Comparison of ENCODE assay signal across 9 cellular contexts in genomic region chr1:206739411-206740076, GRCh38. TPM values are rescaled to one million over a fixed set of nuclear protein-coding genes. Genes with fewer than 3 reads are reported as not detected.
DNase-seq lines count a peak whose midpoint lies in the region; ATAC-seq and TF ChIP-seq lines count a peak whose summit lies in the region.
"Had no signal": no experiment of that assay in that cellular context is flagged by ENCODE, and none has a peak within 500 bp of the region (broad histone marks: within the 10 kb centered on the region; RNA-seq: fewer than 3 reads in every experiment).

No MANE protein-coding gene starts in this region.

- no peak overlapping the region for H3K4me2 ChIP-seq in neural progenitor cell

- peaks cover 49 to 88% (median 70%) of the 10 kb centered on the region in 4 donors for H3K4me1 Mint-ChIP-seq in CD4-positive, alpha-beta memory T cell
- peaks cover 22% of the 10 kb centered on the region for H3K4me1 Mint-ChIP-seq in neural progenitor cell

- H3K36me3 Mint-ChIP-seq in CD4-positive, alpha-beta memory T cell: peaks cover under 1 to 6% of the 10 kb centered on the region in 2 donors
- H3K36me3 Mint-ChIP-seq in neural progenitor cell: no peaks in the 10 kb centered on the region

- DNase-seq in CD4-positive, alpha-beta memory T cell: peak in 3 of 5 donors; percentile 25 to 43 (median 38)
- DNase-seq in SK-MEL-5 (ENCODE audit: low read depth, low spot score) (peak; percentile 15), mucosa of descending colon (no peak), NCI-H524 treated with DMSO at 0.1 percent for 48 hours (lab: John Stamatoyannopoulos, UW) (no peak), NCI-H146 treated with DMSO at 0.1 percent for 48 hours (lab: John Stamatoyannopoulos, UW; ENCODE audit: unreplicated experiment) (no peak), neural progenitor cell (ENCODE audit: low spot score) (no peak)

- H3K27ac ChIP-seq in CD4-positive, alpha-beta memory T cell (ENCODE audit: low read depth, low read length): no peak overlapping the region
- no peak overlapping the region for H3K27ac ChIP-seq in neural progenitor cell
- H3K27ac ChIP-seq: dorsolateral prefrontal cortex had no signal

- no peak overlapping the region for H3K9ac ChIP-seq in neural progenitor cell

- no peaks in the 10 kb centered on the region for H4K20me1 ChIP-seq in neural progenitor cell (ENCODE audit: low read depth)

- TF ChIP-seq CTCF in mucosa of descending colon (IDR thresholded peaks at IDR 0.05) (no peak), neural progenitor cell (IDR thresholded peaks at IDR 0.05) (no peak)

- CTCF ChIA-PET in CD4-positive, alpha-beta memory T cell (lab: Charles Lee; ENCODE audit: partially characterized antibody): interaction anchor here (0.7 to 3.1 kb wide), 20 partner anchors 13 to 242 kb away, joined by 3 to 19 read pairs (median 4); partner anchors contain the start of genes FCMR, IL10 and IL20

- intact Hi-C loops in CD4-positive, alpha-beta memory T cell (cut with micrococcal nuclease): loop anchor here (2.0 kb wide), 1 partner anchor 27 kb away; no protein-coding TSS in a partner anchor
- intact Hi-C loops in mucosa of descending colon (cut with DNase I, micrococcal nuclease): loop anchor here in 1 of 2 donors (10.0 kb wide), 1 partner anchor 175 kb away; no protein-coding TSS in a partner anchor

- H3K4me1 ChIP-seq in CD4-positive, alpha-beta memory T cell (ENCODE audit: insufficient read depth, low read length): peaks cover 70% of the 10 kb centered on the region
- H3K4me1 ChIP-seq in mucosa of descending colon (ENCODE audit: low read depth): peaks cover 4% of the 10 kb centered on the region
- peaks cover 15% of the 10 kb centered on the region for H3K4me1 ChIP-seq in neural progenitor cell

- H2AFZ ChIP-seq in neural progenitor cell (replicated peaks): no peak overlapping the region

- no peaks in the 10 kb centered on the region for H3F3A ChIP-seq in neural progenitor cell (ENCODE audit: low read depth)

- POLR2A ChIA-PET in CD4-positive, alpha-beta memory T cell (lab: Charles Lee; ENCODE audit: partially characterized antibody): interaction anchor here (0.8 to 2.7 kb wide), 6 partner anchors 13 to 65 kb away, joined by 3 to 10 read pairs (median 6); no protein-coding TSS in a partner anchor

- no peaks in the 10 kb centered on the region for H3K79me2 ChIP-seq in neural progenitor cell (ENCODE audit: low read depth)

- in situ Hi-C loops in SK-MEL-5 (cut with HindIII; ENCODE audit: low pct_unique_long_range_greater_than_20kb, low sequenced_read_pairs): no loop called here

- H3K36me3 ChIP-seq in CD4-positive, alpha-beta memory T cell (ENCODE audit: insufficient read depth, low read length): no peaks in the 10 kb centered on the region
- H3K36me3 ChIP-seq in mucosa of descending colon (ENCODE audit: low read depth) (no peaks in the 10 kb centered on the region), neural progenitor cell (no peaks in the 10 kb centered on the region)

- H3K4me3 Mint-ChIP-seq in CD4-positive, alpha-beta memory T cell: peak overlapping the region; percentile 15 to 85 (median 52)
- no peak overlapping the region for H3K4me3 Mint-ChIP-seq in neural progenitor cell

- no peaks in the 10 kb centered on the region for H3K9me3 Mint-ChIP-seq in CD4-positive, alpha-beta memory T cell
- no peaks in the 10 kb centered on the region for H3K9me3 Mint-ChIP-seq in neural progenitor cell

- H3K27me3 Mint-ChIP-seq in CD4-positive, alpha-beta memory T cell: no peaks in the 10 kb centered on the region
- H3K27me3 Mint-ChIP-seq in neural progenitor cell (ENCODE audit: insufficient read depth, low read depth): peaks cover 6% of the 10 kb centered on the region

- peak overlapping the region; percentile 84 to 97 (median 94) for H3K27ac Mint-ChIP-seq in CD4-positive, alpha-beta memory T cell
- H3K27ac Mint-ChIP-seq in neural progenitor cell: no peak overlapping the region

- no peaks in the 10 kb centered on the region for H3K27me3 ChIP-seq in CD4-positive, alpha-beta memory T cell (ENCODE audit: insufficient read depth, low read length)
- H3K27me3 ChIP-seq in neural progenitor cell: no peaks in the 10 kb centered on the region

- peak; percentile 83 for ATAC-seq in GM19043 (IDR thresholded peaks at IDR 0.05; ENCODE audit: low read depth, unreplicated experiment)
- peak; percentile 78 for ATAC-seq in HG03064 (IDR thresholded peaks at IDR 0.05; ENCODE audit: low read depth, unreplicated experiment)
- peak; percentile 43 for ATAC-seq in mucosa of descending colon

- H3K9me3 ChIP-seq in CD4-positive, alpha-beta memory T cell (ENCODE audit: control insufficient read depth in 1 of 2, low read length in 2 of 2): no peaks in the 10 kb centered on the region
- H3K9me3 ChIP-seq in mucosa of descending colon (no peaks in the 10 kb centered on the region), neural progenitor cell (ENCODE audit: low read depth) (no peaks in the 10 kb centered on the region)

- no peak overlapping the region for H3K4me3 ChIP-seq in CD4-positive, alpha-beta memory T cell (ENCODE audit: low read length in 2 of 2)
- H3K4me3 ChIP-seq in mucosa of descending colon (no peak overlapping the region), neural progenitor cell (no peak overlapping the region)
- H3K4me3 ChIP-seq: dorsolateral prefrontal cortex had no signal

RNA-seq across cellular contexts. Expression of gene IL19, which starts 31.0 kb away (rescaled TPM):
- total RNA-seq in CD4-positive, alpha-beta memory T cell: not detected
- not detected for polyA plus RNA-seq in CD4-positive, alpha-beta memory T cell
- total RNA-seq in SK-MEL-5 (2014; rRNA removed; shearing (Covaris generic)): 0.26 TPM in 1 of 2 replicates, not detected in the other
- polyA plus RNA-seq in SK-MEL-5 (2015; cell fraction: cytosol; rRNA removed): not detected in 2 replicates
- not detected in 2 replicates for polyA plus RNA-seq in SK-MEL-5 (2015; cell fraction: nucleus; rRNA removed)
- total RNA-seq in mucosa of descending colon: not detected
- not detected in 2 replicates for total RNA-seq in neural progenitor cell (ENCODE audit: low replicate concordance)
- total RNA-seq: dorsolateral prefrontal cortex had no signal

RNA-seq across cellular contexts. Expression of gene IL10, which starts 32.8 kb away (rescaled TPM):
- under 1 TPM; 0.28 to 0.32 TPM for total RNA-seq in CD4-positive, alpha-beta memory T cell
- under 1 TPM; 0.11 to 0.34 TPM for polyA plus RNA-seq in CD4-positive, alpha-beta memory T cell
- total RNA-seq in SK-MEL-5 (2014; rRNA removed; shearing (Covaris generic)): not detected in 2 replicates
- not detected in 2 replicates for polyA plus RNA-seq in SK-MEL-5 (2015; cell fraction: cytosol; rRNA removed)
- polyA plus RNA-seq in SK-MEL-5 (2015; cell fraction: nucleus; rRNA removed): not detected in 2 replicates
- total RNA-seq in mucosa of descending colon: 1 to 10 TPM; 1.0 to 2.9 (median 2.8) TPM
- not detected in 2 replicates for total RNA-seq in neural progenitor cell (ENCODE audit: low replicate concordance)

RNA-seq across cellular contexts. Expression of gene MAPKAPK2, which starts 54.8 kb away (rescaled TPM):
- total RNA-seq in CD4-positive, alpha-beta memory T cell: 10 to 100 TPM; 71.7 to 72.8 TPM
- polyA plus RNA-seq in CD4-positive, alpha-beta memory T cell: 1 to 10 TPM; 1.3 to 3.9 TPM
- 27.9 and 28.4 TPM in 2 replicates for total RNA-seq in SK-MEL-5 (2014; rRNA removed; shearing (Covaris generic))
- 44.4 and 49.8 TPM in 2 replicates for polyA plus RNA-seq in SK-MEL-5 (2015; cell fraction: cytosol; rRNA removed)
- polyA plus RNA-seq in SK-MEL-5 (2015; cell fraction: nucleus; rRNA removed): 58.9 and 60.4 TPM in 2 replicates
- total RNA-seq in mucosa of descending colon: 10 to 100 TPM; 68.4 to 75.2 (median 72.1) TPM
- total RNA-seq in neural progenitor cell (ENCODE audit: low replicate concordance): 24.7 and 38.7 TPM in 2 replicates

Comparison
In these comparisons a context has a peak if more than half of its experiments do, and no peak if none do; other contexts are left out.
1. DNase-seq: peak in CD4-positive, alpha-beta memory T cell (3 of 5) and SK-MEL-5 (single experiment); none in mucosa of descending colon (0 of 3), NCI-H524 treated with DMSO at 0.1 percent for 48 hours (single experiment), NCI-H146 treated with DMSO at 0.1 percent for 48 hours (single experiment) and neural progenitor cell (single experiment).
2. Peak in every context shown above with its lines, with median percentiles within 50 percentile points of each other: ATAC-seq.